ENCODE assay signal across 15 cellular contexts in the genomic region with DNA sequence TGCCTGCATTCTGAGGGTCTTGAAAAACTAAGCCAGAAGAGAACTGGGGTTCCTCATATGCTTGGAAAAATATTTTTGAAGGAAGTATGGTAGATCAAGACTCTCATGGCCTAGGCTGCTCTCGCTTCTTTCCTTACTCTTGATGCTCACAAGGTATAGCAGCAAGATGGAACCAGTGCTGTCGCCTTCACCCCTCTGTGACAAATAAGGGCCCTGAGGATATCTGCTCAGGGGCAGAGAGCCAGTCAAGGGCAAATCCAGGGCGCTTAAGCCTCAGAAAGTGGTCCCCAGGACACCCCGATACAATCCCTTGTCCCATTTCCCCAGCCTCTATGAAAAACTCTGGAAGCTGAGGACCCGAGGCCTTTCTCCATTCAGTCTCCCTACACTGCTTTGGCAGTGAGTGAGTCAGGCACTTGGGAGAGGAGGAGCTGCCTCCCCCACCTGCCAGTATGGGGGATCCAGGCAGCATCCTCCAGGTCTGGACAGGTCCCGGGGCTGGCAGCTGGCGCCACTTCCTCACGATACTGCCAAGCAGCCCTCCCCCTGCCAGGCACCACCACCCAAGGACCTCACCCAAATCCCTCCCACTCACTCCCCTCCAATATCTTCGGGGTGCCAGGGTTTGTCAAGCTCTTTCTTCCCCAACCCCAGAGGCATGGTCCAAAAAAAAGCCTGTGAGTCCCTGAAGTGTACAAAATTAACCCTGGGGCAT. TPM values are rescaled to one million over a fixed set of nuclear protein-coding genes. Genes with fewer than 3 reads are reported as not detected.
DNase-seq lines count a peak whose midpoint lies in the region; ATAC-seq, FAIRE-seq and TF ChIP-seq lines count a peak whose summit lies in the region.
"Had no signal": no experiment of that assay in that cellular context is flagged by ENCODE, and none has a peak within 500 bp of the region (broad histone marks: within the 10 kb centered on the region; RNA-seq: fewer than 3 reads in every experiment).

No MANE protein-coding gene starts in this region.

- 68 to 71% (median 70%) methylated on average over 9 of the region's 9 CpGs for WGBS in ovary, 3 donors

- H3K9me2 ChIP-seq in Loucy (replicated peaks; ENCODE audit: low read depth, low read length) = no peaks in the 10 kb centered on the region

- no peak for FAIRE-seq in bronchial epithelial cell (lab: Jason Lieb, UNC)

- no peak overlapping the region for H3K27ac Mint-ChIP-seq in stimulated activated naive CD8-positive, alpha-beta T cell treated with anti-CD3 and anti-CD28 coated beads, Interleukin-15, amount 100 ng/mL, for 72 hours
- no peak overlapping the region for H3K27ac Mint-ChIP-seq in activated CD8-positive, alpha-beta T cell treated with anti-CD3 and anti-CD28 coated beads for 36 hours

- H3K4me2 ChIP-seq in BLaER1 treated with 17β-estradiol and CSF1 and Interleukin-3, amounts not matched to agents 10 nM and 100 nM = peak overlapping the region in 10 of 11 experiments; percentile 82 to 100 (median 96); a peak in 19 of 22 replicates
- H3K4me2 ChIP-seq in Loucy (ENCODE audit: low read depth, low read length, poor library complexity, severe bottlenecking) = peak overlapping the region; percentile 89

- TF ChIP-seq POLR2A in ovary (IDR thresholded peaks at IDR 0.05) = no peak

- H3K36me3 ChIP-seq in BLaER1 treated with 17β-estradiol and CSF1 and Interleukin-3, amounts not matched to agents 10 nM and 100 nM = no peaks in the 10 kb centered on the region
- H3K36me3 ChIP-seq in Loucy (ENCODE audit: insufficient read depth, low read length) = no peaks in the 10 kb centered on the region
- peaks cover 3% of the 10 kb centered on the region for H3K36me3 ChIP-seq in bronchial epithelial cell (ENCODE audit: control insufficient read depth, insufficient read depth, low read length)
- H3K36me3 ChIP-seq in mucosa of stomach (ENCODE audit: control insufficient read depth, insufficient read depth, low read length) = no peaks in the 10 kb centered on the region
- H3K36me3 ChIP-seq in ovary = no peaks in the 10 kb centered on the region

- intact Hi-C loops in ovary (cut with DNase I) = loop anchor here in 1 of 4 donors (10.0 kb wide), 1 partner anchor 61 kb away; no protein-coding TSS in a partner anchor
- intact Hi-C loops in activated CD8-positive, alpha-beta T cell treated with anti-CD3 and anti-CD28 coated beads for 36 hours (cut with micrococcal nuclease) = no loop called here

- 0 out of 22 replicates have a peak overlapping the region, but pooled peaks of 1 of the 11 experiments have one; percentile 77 for H3K9ac ChIP-seq in BLaER1 treated with 17β-estradiol and CSF1 and Interleukin-3, amounts not matched to agents 10 nM and 100 nM
- H3K9ac ChIP-seq in Loucy (ENCODE audit: low read depth, low read length, poor library complexity, severe bottlenecking) = no peak overlapping the region
- peak overlapping the region; percentile 67 for H3K9ac ChIP-seq in mucosa of stomach (ENCODE audit: low read length)

- no peaks in the 10 kb centered on the region for H3K36me3 Mint-ChIP-seq in activated CD8-positive, alpha-beta T cell treated with anti-CD3 and anti-CD28 coated beads for 36 hours (ENCODE audit: low read depth)

- H3K4me3 Mint-ChIP-seq in stimulated activated naive CD8-positive, alpha-beta T cell treated with anti-CD3 and anti-CD28 coated beads, Interleukin-15, amount 100 ng/mL, for 72 hours = no peak overlapping the region
- no peak overlapping the region for H3K4me3 Mint-ChIP-seq in activated CD8-positive, alpha-beta T cell treated with anti-CD3 and anti-CD28 coated beads for 36 hours

- ATAC-seq in stimulated activated naive CD8-positive, alpha-beta T cell treated with anti-CD3 and anti-CD28 coated beads, Interleukin-15, amount 100 ng/mL, for 72 hours = no peak
- ATAC-seq in activated CD8-positive, alpha-beta T cell treated with anti-CD3 and anti-CD28 coated beads for 36 hours = no peak
- ATAC-seq: activated CD4-positive, CD25-positive, alpha-beta regulatory T cell treated with anti-CD3 and anti-CD28 coated beads, Interleukin-2, amount 50 U/mL, for 24 hours had no signal

- TF ChIP-seq EP300 in ovary (IDR thresholded peaks at IDR 0.05) = no peak

- DNase-seq in bronchial epithelial cell (ENCODE audit: low read depth) = peak; percentile 79
- no peak for DNase-seq in stimulated activated naive CD8-positive, alpha-beta T cell treated with anti-CD3 and anti-CD28 coated beads, Interleukin-15, amount 100 ng/mL, for 72 hours
- no peak for DNase-seq in ovary
- no peak for DNase-seq in T1000 (lab: John Stamatoyannopoulos, UW)
- no peak for DNase-seq in activated CD8-positive, alpha-beta T cell treated with anti-CD3 and anti-CD28 coated beads for 36 hours
- DNase-seq: activated gamma-delta T cell, naive B cell had no signal

- peaks cover 41% of the 10 kb centered on the region for H3K27me3 Mint-ChIP-seq in stimulated activated naive CD8-positive, alpha-beta T cell treated with anti-CD3 and anti-CD28 coated beads, Interleukin-15, amount 100 ng/mL, for 72 hours
- peaks cover 22% of the 10 kb centered on the region for H3K27me3 Mint-ChIP-seq in activated CD8-positive, alpha-beta T cell treated with anti-CD3 and anti-CD28 coated beads for 36 hours

- no peak for TF ChIP-seq CTCF in Loucy (conservative IDR thresholded peaks at IDR 0.05; ENCODE audit: low read length)
- no peak for TF ChIP-seq CTCF in bronchial epithelial cell (IDR thresholded peaks at IDR 0.05; ENCODE audit: insufficient read depth, low read length, severe bottlenecking)
- no peak for TF ChIP-seq CTCF in ovary (IDR thresholded peaks at IDR 0.05)
- no peak for TF ChIP-seq CTCF in activated CD8-positive, alpha-beta T cell treated with anti-CD3 and anti-CD28 coated beads for 36 hours (IDR thresholded peaks at IDR 0.05)

- peaks cover 0 to 25% (median 0%) of the 10 kb centered on the region in 11 experiments; a peak in 5 of 22 replicates for H3K27me3 ChIP-seq in BLaER1 treated with 17β-estradiol and CSF1 and Interleukin-3, amounts not matched to agents 10 nM and 100 nM
- H3K27me3 ChIP-seq in Loucy (ENCODE audit: insufficient read depth, low read length, poor library complexity, severe bottlenecking) (no peaks in the 10 kb centered on the region), bronchial epithelial cell (ENCODE audit: control insufficient read depth, insufficient read depth, low read length) (no peaks in the 10 kb centered on the region), mucosa of stomach (ENCODE audit: control insufficient read depth, insufficient read depth, low read length) (peaks cover 3% of the 10 kb centered on the region), ovary (no peaks in the 10 kb centered on the region)

- H3K4me1 Mint-ChIP-seq in stimulated activated naive CD8-positive, alpha-beta T cell treated with anti-CD3 and anti-CD28 coated beads, Interleukin-15, amount 100 ng/mL, for 72 hours = peaks cover 16% of the 10 kb centered on the region
- peaks cover 2% of the 10 kb centered on the region for H3K4me1 Mint-ChIP-seq in activated CD8-positive, alpha-beta T cell treated with anti-CD3 and anti-CD28 coated beads for 36 hours (ENCODE audit: low read depth)

- no peak overlapping the region for H3K27ac ChIP-seq in BLaER1 treated with 17β-estradiol and CSF1 and Interleukin-3, amounts not matched to agents 10 nM and 100 nM
- H3K27ac ChIP-seq in ovary = no peak overlapping the region

- peak overlapping the region in 1 of 10 experiments; percentile 61; a peak in 2 of 20 replicates for H3K4me3 ChIP-seq in BLaER1 treated with 17β-estradiol and CSF1 and Interleukin-3, amounts not matched to agents 10 nM and 100 nM
- H3K4me3 ChIP-seq in Loucy (ENCODE audit: low read length, poor library complexity, severe bottlenecking) (no peak overlapping the region), bronchial epithelial cell (ENCODE audit: low read depth, low read length) (peak overlapping the region; percentile 62), mucosa of stomach (ENCODE audit: low read length) (peak overlapping the region; percentile 25), ovary (no peak overlapping the region)

- no peaks in the 10 kb centered on the region for H3K9me3 ChIP-seq in BLaER1 treated with 17β-estradiol and CSF1 and Interleukin-3, amounts not matched to agents 10 nM and 100 nM (replicated peaks in 1 of 11)
- H3K9me3 ChIP-seq in Loucy (ENCODE audit: insufficient read depth, low read depth, low read length) (no peaks in the 10 kb centered on the region), mucosa of stomach (ENCODE audit: control insufficient read depth, low read length) (no peaks in the 10 kb centered on the region), ovary (no peaks in the 10 kb centered on the region)

- CTCF ChIA-PET in activated CD8-positive, alpha-beta T cell treated with anti-CD3 and anti-CD28 coated beads for 36 hours (lab: Charles Lee) = interaction anchor here (0.8 to 2.7 kb wide), 4 partner anchors 48 to 134 kb away, joined by 3 to 18 read pairs (median 4); no protein-coding TSS in a partner anchor

- H3K79me2 ChIP-seq in Loucy (ENCODE audit: insufficient read depth, low read length) = no peaks in the 10 kb centered on the region

- H2AFZ ChIP-seq in Loucy (ENCODE audit: low read length) = no peak overlapping the region

- POLR2A ChIA-PET in activated CD8-positive, alpha-beta T cell treated with anti-CD3 and anti-CD28 coated beads for 36 hours (lab: Charles Lee) = no interaction called here

- no peaks in the 10 kb centered on the region for H4K20me1 ChIP-seq in BLaER1 treated with 17β-estradiol and CSF1 and Interleukin-3, amounts not matched to agents 10 nM and 100 nM
- H4K20me1 ChIP-seq in Loucy (ENCODE audit: insufficient read depth, low read length, poor library complexity, severe bottlenecking) = no peaks in the 10 kb centered on the region

- no peaks in the 10 kb centered on the region for H3K9me3 Mint-ChIP-seq in stimulated activated naive CD8-positive, alpha-beta T cell treated with anti-CD3 and anti-CD28 coated beads, Interleukin-15, amount 100 ng/mL, for 72 hours
- H3K9me3 Mint-ChIP-seq in activated CD8-positive, alpha-beta T cell treated with anti-CD3 and anti-CD28 coated beads for 36 hours = no peaks in the 10 kb centered on the region
- H3K9me3 Mint-ChIP-seq: naive B cell had no signal

- no peaks in the 10 kb centered on the region for H3F3A ChIP-seq in Loucy (ENCODE audit: low read depth)

- H3K4me1 ChIP-seq in BLaER1 treated with 17β-estradiol and CSF1 and Interleukin-3, amounts not matched to agents 10 nM and 100 nM = peaks cover 20 to 71% (median 60%) of the 10 kb centered on the region in 10 experiments
- peaks cover 6% of the 10 kb centered on the region for H3K4me1 ChIP-seq in Loucy (ENCODE audit: insufficient read depth, low read length, poor library complexity, severe bottlenecking)
- H3K4me1 ChIP-seq in mucosa of stomach (ENCODE audit: control insufficient read depth, insufficient read depth, low read length) = peaks cover 79% of the 10 kb centered on the region
- no peaks in the 10 kb centered on the region for H3K4me1 ChIP-seq in ovary (ENCODE audit: insufficient read depth)

RNA-seq across cellular contexts. Expression of a gene that starts 1.3 kb away (rescaled TPM):
- 6.3 and 16.8 TPM in 2 replicates for total RNA-seq in bronchial epithelial cell
- 10 to 100 TPM in 1 of 7 donors, 1 to 10 TPM in 5, under 1 TPM in 1; 0.83 to 14.0 (median 2.0) TPM for total RNA-seq in ovary
- under 1 TPM; 0.10 to 0.87 TPM for polyA plus RNA-seq in ovary
- under 1 TPM in 1 of 2 experiments, not detected in 1; 0.07 TPM for total RNA-seq in activated CD8-positive, alpha-beta T cell treated with anti-CD3 and anti-CD28 coated beads for 36 hours
- total RNA-seq: cardiac septum, SK-MEL-5 had no signal
- polyA plus RNA-seq: BJ, fibroblast of lung had no signal

RNA-seq across cellular contexts. Expression of a gene that starts 10.0 kb away (rescaled TPM):
- total RNA-seq in bronchial epithelial cell (10.0 and 16.6 TPM in 2 replicates), ovary (not detected)
- polyA plus RNA-seq in ovary = not detected
- total RNA-seq in activated CD8-positive, alpha-beta T cell treated with anti-CD3 and anti-CD28 coated beads for 36 hours = not detected
- total RNA-seq: cardiac septum, fibroblast of lung had no signal
- polyA plus RNA-seq: BJ, fibroblast of lung had no signal

RNA-seq across cellular contexts. Expression of a gene that starts 18.8 kb away (rescaled TPM):
- total RNA-seq in bronchial epithelial cell (265 and 283 TPM in 2 replicates), ovary (100 to 1,000 TPM in 6 of 7 donors, 10 to 100 TPM in 1; 81.8 to 202 (median 149) TPM)
- polyA plus RNA-seq in ovary = 100 to 1,000 TPM; 174 to 266 TPM
- total RNA-seq in activated CD8-positive, alpha-beta T cell treated with anti-CD3 and anti-CD28 coated beads for 36 hours = 100 to 1,000 TPM; 475 to 482 TPM

RNA-seq across cellular contexts. Expression of a gene that starts 44.1 kb away (rescaled TPM):
- total RNA-seq in bronchial epithelial cell (0.53 and 0.90 TPM in 2 replicates), ovary (10 to 100 TPM in 1 of 7 donors, 1 to 10 TPM in 6; 1.1 to 16.7 (median 1.5) TPM)
- under 1 TPM; 0.30 to 0.50 TPM for polyA plus RNA-seq in ovary
- total RNA-seq in activated CD8-positive, alpha-beta T cell treated with anti-CD3 and anti-CD28 coated beads for 36 hours = 1 to 10 TPM; 1.3 to 1.4 TPM

Comparison
In these comparisons a context has a peak if more than half of its experiments do, and no peak if none do; other contexts are left out.
1. H3K4me3 ChIP-seq: peak in bronchial epithelial cell (single experiment) and mucosa of stomach (single experiment); none in Loucy (single experiment) and ovary (single experiment).